ENCODE assay signal across 24 cellular contexts in genomic region chr4:78662661-78663060, GRCh38.
DNase-seq lines count a peak whose midpoint lies in the region; ATAC-seq, FAIRE-seq and TF ChIP-seq lines count a peak whose summit lies in the region.
"Had no signal": no experiment of that assay in that cellular context is flagged by ENCODE, and none has a peak within 500 bp of the region (broad histone marks: within the 10 kb centered on the region; RNA-seq: fewer than 3 reads in every experiment).

No MANE protein-coding gene starts in this region.

- peaks cover 0 to 83% (median 17%) of the 10 kb centered on the region in 12 donors for H3K4me1 ChIP-seq in heart left ventricle
- peaks cover 17% of the 10 kb centered on the region for H3K4me1 ChIP-seq in astrocyte (ENCODE audit: insufficient read depth, low read length)
- H3K4me1 ChIP-seq in lower lobe of right lung: peaks cover 43% of the 10 kb centered on the region
- H3K4me1 ChIP-seq in transverse colon: peaks cover 4 to 45% (median 9%) of the 10 kb centered on the region in 4 donors
- H3K4me1 ChIP-seq in sigmoid colon: no peaks in the 10 kb centered on the region
- H3K4me1 ChIP-seq: BE2C had no signal

- H3K79me2 ChIP-seq in astrocyte (ENCODE audit: insufficient read depth, low read length): no peaks in the 10 kb centered on the region

- H3K27ac ChIP-seq in heart left ventricle: peak overlapping the region in 9 of 12 donors; percentile 3 to 84 (median 50)
- H3K27ac ChIP-seq in astrocyte (ENCODE audit: low read depth, low read length): no peak overlapping the region
- H3K27ac ChIP-seq in lower lobe of right lung: peak overlapping the region; percentile 8
- peak overlapping the region; percentile 58 to 75 (median 72) for H3K27ac ChIP-seq in transverse colon
- peak overlapping the region in 2 of 4 donors; percentile 15 for H3K27ac ChIP-seq in sigmoid colon

- no peak for TF ChIP-seq EP300 in transverse colon (IDR thresholded peaks at IDR 0.05; ENCODE audit: low read depth)
- no peak for TF ChIP-seq EP300 in sigmoid colon (IDR thresholded peaks at IDR 0.05)

- no peaks in the 10 kb centered on the region for H4K20me1 ChIP-seq in astrocyte (ENCODE audit: insufficient read depth, low read length)

- DNase-seq in heart left ventricle (no peak), left cardiac atrium (no peak), astrocyte (ENCODE audit: low read depth) (no peak), lower lobe of right lung (no peak), transverse colon (no peak), sigmoid colon (no peak), T-helper 9 cell (no peak), NCI-H226 (no peak)
- DNase-seq: 8988T; activated effector memory CD4-positive, alpha-beta T cell treated with Interleukin-2 at 50 U/mL for 16 hours; BE2C; foreskin melanocyte; kidney; NCI-H1105 treated with DMSO at 0.1 percent for 48 hours; small intestine; stimulated activated CD4-positive, alpha-beta T cell treated with anti-CD3 and anti-CD28 coated beads, Interleukin-4, amount 100 ng/mL, for 24 hours; SW 1271 had no signal

- H3K27ac Mint-ChIP-seq in astrocyte (ENCODE audit: unreplicated experiment): no peak overlapping the region
- H3K27ac Mint-ChIP-seq: activated CD4-positive, alpha-beta T cell treated with anti-CD3 and anti-CD28 coated beads, Interleukin-2, amount 10 ng/mL, durations not matched to agents 24 days and 14 days; natural killer cell treated with Interleukin-12 subunit alpha and Interleukin-12 subunit beta and Interleukin-15 and Interleukin-18, amount 100 ng/mL, for 72 hours had no signal

- no peaks in the 10 kb centered on the region for H3K27me3 Mint-ChIP-seq in astrocyte (ENCODE audit: low read depth, unreplicated experiment)
- H3K27me3 Mint-ChIP-seq: stimulated activated naive CD8-positive, alpha-beta T cell treated with anti-CD3 and anti-CD28 coated beads, Interleukin-15, amount 100 ng/mL, for 72 hours had no signal

- no peak overlapping the region for H3K4me2 ChIP-seq in astrocyte (ENCODE audit: low read length)

- WGBS in heart left ventricle, 4 donors: 96 to 100% (median 99%) methylated on average over 1 of the region's 1 CpG
- WGBS in transverse colon (ENCODE audit: low coverage in 1 of 2), 2 donors: 89% methylated on average over 1 of the region's 1 CpG; no CpG with 5 or more reads in 1 of the 2 donors
- 96 to 97% methylated on average over 1 of the region's 1 CpG for WGBS in sigmoid colon, 2 donors

- H3K4me3 ChIP-seq in heart left ventricle (no peak overlapping the region), astrocyte (ENCODE audit: insufficient read depth, low read depth, low read length) (no peak overlapping the region), lower lobe of right lung (no peak overlapping the region), transverse colon (no peak overlapping the region), sigmoid colon (no peak overlapping the region)
- H3K4me3 ChIP-seq: adrenal gland had no signal

- TF ChIP-seq POLR2A in heart left ventricle (IDR thresholded peaks at IDR 0.05): no peak
- no peak for TF ChIP-seq POLR2A in transverse colon (IDR thresholded peaks at IDR 0.05)
- no peak for TF ChIP-seq POLR2A in sigmoid colon (IDR thresholded peaks at IDR 0.05)

- no peaks in the 10 kb centered on the region for H3K36me3 ChIP-seq in heart left ventricle
- no peaks in the 10 kb centered on the region for H3K36me3 ChIP-seq in astrocyte (ENCODE audit: insufficient read depth, low read length)
- H3K36me3 ChIP-seq in lower lobe of right lung: no peaks in the 10 kb centered on the region
- no peaks in the 10 kb centered on the region for H3K36me3 ChIP-seq in transverse colon
- H3K36me3 ChIP-seq in sigmoid colon: no peaks in the 10 kb centered on the region
- H3K36me3 ChIP-seq: adrenal gland, BE2C had no signal

- in situ Hi-C loops in transverse colon (cut with MboI; ENCODE audit: low pct_ligation_motif_present in 1 of 4, low pct_unique_long_range_greater_than_20kb in 1 of 4, low sequenced_read_pairs in 3 of 4): no loop called here

- ATAC-seq in heart left ventricle: no peak
- no peak for ATAC-seq in left cardiac atrium
- no peak for ATAC-seq in lower lobe of right lung
- ATAC-seq: HCT116 had no signal

- no peak overlapping the region for H3K4me3 Mint-ChIP-seq in astrocyte (ENCODE audit: unreplicated experiment)
- H3K4me3 Mint-ChIP-seq: natural killer cell treated with Interleukin-12 subunit alpha and Interleukin-12 subunit beta and Interleukin-15 and Interleukin-18, amount 100 ng/mL, for 72 hours; stimulated activated naive CD8-positive, alpha-beta T cell treated with anti-CD3 and anti-CD28 coated beads, Interleukin-15, amount 100 ng/mL, for 72 hours had no signal

- peaks cover 30% of the 10 kb centered on the region for H3K4me1 Mint-ChIP-seq in astrocyte (ENCODE audit: low read depth, unreplicated experiment)

- no peak overlapping the region for H3K9ac ChIP-seq in astrocyte (ENCODE audit: low read length)

- no peaks in the 10 kb centered on the region for H3K9me3 Mint-ChIP-seq in astrocyte (ENCODE audit: unreplicated experiment)
- H3K9me3 Mint-ChIP-seq: natural killer cell treated with Interleukin-12 subunit alpha and Interleukin-12 subunit beta and Interleukin-15 and Interleukin-18, amount 100 ng/mL, for 72 hours had no signal

- FAIRE-seq in astrocyte (lab: Jason Lieb, UNC): peak; percentile 43
- FAIRE-seq: D721Med, kidney, small intestine, TTC549 had no signal

- TF ChIP-seq CTCF in heart left ventricle (IDR thresholded peaks at IDR 0.05) (no peak), astrocyte (IDR thresholded peaks at IDR 0.05; ENCODE audit: insufficient read depth, low read depth, low read length) (no peak), lower lobe of right lung (IDR thresholded peaks at IDR 0.05) (no peak), transverse colon (IDR thresholded peaks at IDR 0.05) (no peak), sigmoid colon (IDR thresholded peaks at IDR 0.05) (no peak)

- H2AFZ ChIP-seq in astrocyte (ENCODE audit: low read depth, low read length): no peak overlapping the region

- H3K36me3 Mint-ChIP-seq in astrocyte (ENCODE audit: low read depth, unreplicated experiment): no peaks in the 10 kb centered on the region
- H3K36me3 Mint-ChIP-seq: natural killer cell treated with Interleukin-12 subunit alpha and Interleukin-12 subunit beta and Interleukin-15 and Interleukin-18, amount 100 ng/mL, for 72 hours had no signal

- intact Hi-C loops in heart left ventricle (cut with DNase I): no loop called here
- intact Hi-C loops in left cardiac atrium (cut with DNase I): no loop called here
- intact Hi-C loops in lower lobe of right lung (cut with DNase I): no loop called here
- intact Hi-C loops in transverse colon (cut with DNase I; ENCODE audit: low total_unique reads): no loop called here
- intact Hi-C loops in sigmoid colon (cut with DNase I): no loop called here

- H3K27me3 ChIP-seq in heart left ventricle (no peaks in the 10 kb centered on the region), astrocyte (ENCODE audit: insufficient read depth, low read length) (no peaks in the 10 kb centered on the region), lower lobe of right lung (ENCODE audit: low read depth) (no peaks in the 10 kb centered on the region), transverse colon (no peaks in the 10 kb centered on the region), sigmoid colon (no peaks in the 10 kb centered on the region)
- H3K27me3 ChIP-seq: adrenal gland, BE2C had no signal

- H3K9me3 ChIP-seq in heart left ventricle: no peaks in the 10 kb centered on the region
- no peaks in the 10 kb centered on the region for H3K9me3 ChIP-seq in astrocyte (ENCODE audit: insufficient read depth, low read depth, low read length)
- H3K9me3 ChIP-seq in lower lobe of right lung: no peaks in the 10 kb centered on the region
- no peaks in the 10 kb centered on the region for H3K9me3 ChIP-seq in transverse colon
- H3K9me3 ChIP-seq in sigmoid colon: no peaks in the 10 kb centered on the region
- H3K9me3 ChIP-seq: adrenal gland, BE2C had no signal
